ENCODE assay signal across 24 cellular contexts in genomic region chr2:124824441-124824840, GRCh38.
"Had no signal": no experiment of that assay in that cellular context is flagged by ENCODE, and none has a peak within 500 bp of the region (broad histone marks: within the 10 kb centered on the region; RNA-seq: fewer than 3 reads in every experiment).

No MANE protein-coding gene starts in this region.

- H3K4me3 Mint-ChIP-seq: stimulated activated effector memory CD8-positive, alpha-beta T cell treated with anti-CD3 and anti-CD28 coated beads, Interleukin-12 subunit alpha, Interleukin-12 subunit beta, amount 100 ng/mL, for 72 hours; stimulated activated memory B cell treated with anti-CD40 and anti-IgM and Interleukin-4, amounts not matched to agents 10 μg/mL and 1 μg/mL and 100 μg/mL, for 72 hours; stimulated activated naive B cell treated with anti-CD40 and anti-IgM and Interleukin-4, amounts not matched to agents 10 μg/mL and 1 μg/mL and 100 μg/mL, for 72 hours; stimulated activated naive CD8-positive, alpha-beta T cell treated with anti-CD3 and anti-CD28 coated beads, Interleukin-15, amount 100 ng/mL, for 72 hours; stimulated activated naive CD8-positive, alpha-beta T cell treated with anti-CD3 and anti-CD28 coated beads, Interleukin-15, Interleukin-2, amounts not matched to agents 100 ng/mL and 50 ng/mL, for 24 hours; type B pancreatic cell had no signal

- DNase-seq: stimulated activated CD4-positive, alpha-beta T cell treated with anti-CD3 and anti-CD28 coated beads, Interleukin-2, amount 100 ng/mL, for 48 hours; stimulated activated CD4-positive, alpha-beta T cell treated with anti-CD3 and anti-CD28 coated beads, Interleukin-4, amount 100 ng/mL, for 1 hour; stimulated activated CD4-positive, alpha-beta T cell treated with anti-CD3 and anti-CD28 coated beads, Interleukin-4, amount 100 ng/mL, for 24 hours; stimulated activated CD4-positive, alpha-beta T cell treated with anti-CD3 and anti-CD28 coated beads, Interleukin-4, amount 100 ng/mL, for 4 hours; stimulated activated CD8-positive, alpha-beta memory T cell treated with anti-CD3 and anti-CD28 coated beads, Interleukin-4, amount 100 ng/mL, for 48 hours; stimulated activated naive B cell treated with anti-CD40 and anti-IgM and Interleukin-4, amounts not matched to agents 10 μg/mL and 1 μg/mL and 100 μg/mL, for 72 hours; stimulated activated naive CD4-positive, alpha-beta T cell; stimulated activated naive CD4-positive, alpha-beta T cell treated with Interleukin-2 at 50 U/mL for 16 hours; stimulated activated naive CD8-positive, alpha-beta T cell treated with anti-CD3 and anti-CD28 coated beads, Interleukin-15, amount 100 ng/mL, for 72 hours; stimulated activated naive CD8-positive, alpha-beta T cell treated with anti-CD3 and anti-CD28 coated beads, Interleukin-15, Interleukin-2, amounts not matched to agents 100 U/mL and 50 U/mL, for 24 hours; stomach; substantia nigra; testis; thyroid gland; tibial artery; transverse colon; trophoblast cell; upper lobe of left lung; upper lobe of right lung; uterus had no signal

- H3K27ac Mint-ChIP-seq: stimulated activated effector memory CD8-positive, alpha-beta T cell treated with anti-CD3 and anti-CD28 coated beads, Interleukin-12 subunit alpha, Interleukin-12 subunit beta, amount 100 ng/mL, for 72 hours; stimulated activated memory B cell treated with anti-CD40 and anti-IgM and Interleukin-4, amounts not matched to agents 10 μg/mL and 1 μg/mL and 100 μg/mL, for 72 hours; stimulated activated naive B cell treated with anti-CD40 and anti-IgM and Interleukin-4, amounts not matched to agents 10 μg/mL and 1 μg/mL and 100 μg/mL, for 72 hours; stimulated activated naive CD8-positive, alpha-beta T cell treated with anti-CD3 and anti-CD28 coated beads, Interleukin-15, amount 100 ng/mL, for 72 hours; stimulated activated naive CD8-positive, alpha-beta T cell treated with anti-CD3 and anti-CD28 coated beads, Interleukin-15, Interleukin-2, amounts not matched to agents 100 ng/mL and 50 ng/mL, for 24 hours; type B pancreatic cell had no signal

- H3K36me3 Mint-ChIP-seq: stimulated activated effector memory CD8-positive, alpha-beta T cell treated with anti-CD3 and anti-CD28 coated beads, Interleukin-12 subunit alpha, Interleukin-12 subunit beta, amount 100 ng/mL, for 72 hours; stimulated activated memory B cell treated with anti-CD40 and anti-IgM and Interleukin-4, amounts not matched to agents 10 μg/mL and 1 μg/mL and 100 μg/mL, for 72 hours; stimulated activated naive B cell treated with anti-CD40 and anti-IgM and Interleukin-4, amounts not matched to agents 10 μg/mL and 1 μg/mL and 100 μg/mL, for 72 hours; type B pancreatic cell had no signal

- H3K27me3 Mint-ChIP-seq: stimulated activated memory B cell treated with anti-CD40 and anti-IgM and Interleukin-4, amounts not matched to agents 10 μg/mL and 1 μg/mL and 100 μg/mL, for 72 hours; stimulated activated naive B cell treated with anti-CD40 and anti-IgM and Interleukin-4, amounts not matched to agents 10 μg/mL and 1 μg/mL and 100 μg/mL, for 72 hours; stimulated activated naive CD8-positive, alpha-beta T cell treated with anti-CD3 and anti-CD28 coated beads, Interleukin-15, amount 100 ng/mL, for 72 hours; stimulated activated naive CD8-positive, alpha-beta T cell treated with anti-CD3 and anti-CD28 coated beads, Interleukin-15, Interleukin-2, amounts not matched to agents 100 ng/mL and 50 ng/mL, for 24 hours; type B pancreatic cell had no signal

- H3K9me3 Mint-ChIP-seq: type B pancreatic cell had no signal

- H3K4me1 Mint-ChIP-seq: stimulated activated effector memory CD8-positive, alpha-beta T cell treated with anti-CD3 and anti-CD28 coated beads, Interleukin-12 subunit alpha, Interleukin-12 subunit beta, amount 100 ng/mL, for 72 hours; stimulated activated memory B cell treated with anti-CD40 and anti-IgM and Interleukin-4, amounts not matched to agents 10 μg/mL and 1 μg/mL and 100 μg/mL, for 72 hours; stimulated activated naive B cell treated with anti-CD40 and anti-IgM and Interleukin-4, amounts not matched to agents 10 μg/mL and 1 μg/mL and 100 μg/mL, for 72 hours; stimulated activated naive CD8-positive, alpha-beta T cell treated with anti-CD3 and anti-CD28 coated beads, Interleukin-15, amount 100 ng/mL, for 72 hours had no signal
